14 cellular contexts compared by ENCODE assay signal in the genomic region with DNA sequence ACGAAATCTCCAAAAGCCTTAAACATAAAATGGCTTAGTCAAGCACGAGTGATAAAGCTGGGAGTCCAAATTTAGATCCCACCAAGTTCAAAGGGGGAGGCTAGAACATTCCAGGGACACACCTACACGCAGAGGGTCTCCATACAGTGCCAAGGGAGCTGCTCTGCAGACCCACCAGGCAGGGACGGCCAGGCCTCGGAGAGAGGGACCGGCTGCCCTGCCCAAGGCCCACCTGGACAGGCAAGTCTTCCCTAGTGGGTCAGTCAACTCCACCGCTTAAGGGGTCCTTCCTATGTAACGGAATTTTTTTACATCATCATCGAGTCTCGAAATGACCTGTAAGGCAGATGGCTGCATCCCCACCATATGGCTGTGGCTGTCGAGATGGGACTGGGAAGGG. TPM values are rescaled to one million over a fixed set of nuclear protein-coding genes. Genes with fewer than 3 reads are reported as not detected.
A peak's percentile ranks its signal among the peaks of the same experiment; 100 is the strongest.
DNase-seq lines count a peak whose midpoint lies in the region; ATAC-seq and TF ChIP-seq lines count a peak whose summit lies in the region.
"Had no signal": no experiment of that assay in that cellular context is flagged by ENCODE, and none has a peak within 500 bp of the region (broad histone marks: within the 10 kb centered on the region; RNA-seq: fewer than 3 reads in every experiment).

No MANE protein-coding gene starts in this region.

- H3K4me3 ChIP-seq in MM.1S (ENCODE audit: low read length), result no peak overlapping the region
- H3K4me3 ChIP-seq in endodermal cell (ENCODE audit: low read length), result no peak overlapping the region
- H3K4me3 ChIP-seq: uterus had no signal

- H3K36me3 ChIP-seq in MM.1S (replicated peaks; ENCODE audit: insufficient read depth, low read length) (no peaks in the 10 kb centered on the region), endodermal cell (ENCODE audit: control insufficient read depth, insufficient read depth, low read length) (peaks cover 9% of the 10 kb centered on the region)
- H3K36me3 ChIP-seq: uterus had no signal

- H3K9me2 ChIP-seq in MM.1S (replicated peaks; ENCODE audit: insufficient read depth, low read length), result no peaks in the 10 kb centered on the region

- H4K20me1 ChIP-seq in MM.1S (ENCODE audit: insufficient read depth, low read length), result no peaks in the 10 kb centered on the region

- H3F3A ChIP-seq in MM.1S (ENCODE audit: insufficient read depth, low read length), result peaks cover 13% of the 10 kb centered on the region

- no peak overlapping the region for H2AFZ ChIP-seq in MM.1S (ENCODE audit: low read length)

- peak overlapping the region; percentile 36 to 38 for H3K27ac Mint-ChIP-seq in activated naive CD4-positive, alpha-beta T cell treated with anti-CD3 and anti-CD28 coated beads, Interleukin-2, amount 50 U/mL, for 72 hours
- H3K27ac Mint-ChIP-seq in endodermal cell, result no peak overlapping the region
- H3K27ac Mint-ChIP-seq in stimulated activated naive CD8-positive, alpha-beta T cell treated with anti-CD3 and anti-CD28 coated beads, Interleukin-15, amount 100 ng/mL, for 72 hours, result no peak overlapping the region

- WGBS in endodermal cell (ENCODE audit: insufficient coverage in 1 of 2, insufficient read length in 1 of 2), 2 experiments, result 95 to 96% methylated on average over 9 to 11 of the region's 11 CpGs

- H3K9me3 Mint-ChIP-seq in activated naive CD4-positive, alpha-beta T cell treated with anti-CD3 and anti-CD28 coated beads, Interleukin-2, amount 50 U/mL, for 72 hours, result no peaks in the 10 kb centered on the region
- no peaks in the 10 kb centered on the region for H3K9me3 Mint-ChIP-seq in endodermal cell
- H3K9me3 Mint-ChIP-seq in stimulated activated naive CD8-positive, alpha-beta T cell treated with anti-CD3 and anti-CD28 coated beads, Interleukin-15, amount 100 ng/mL, for 72 hours, result no peaks in the 10 kb centered on the region
- H3K9me3 Mint-ChIP-seq: activated T-cell treated with anti-CD3 and anti-CD28 coated beads, Interleukin-2, amount 50 U/mL, for 24 hours had no signal

- intact Hi-C loops in posterior vena cava (cut with DNase I), result no loop called here

- no peak for TF ChIP-seq CTCF in MM.1S (IDR thresholded peaks at IDR 0.05; ENCODE audit: low read length)
- no peak for TF ChIP-seq CTCF in endodermal cell (conservative IDR thresholded peaks at IDR 0.05)

- no peak for ATAC-seq in activated naive CD4-positive, alpha-beta T cell treated with anti-CD3 and anti-CD28 coated beads, Interleukin-2, amount 50 U/mL, for 72 hours
- ATAC-seq in stimulated activated naive CD8-positive, alpha-beta T cell treated with anti-CD3 and anti-CD28 coated beads, Interleukin-15, amount 100 ng/mL, for 72 hours, result no peak
- ATAC-seq in HG03378 (IDR thresholded peaks at IDR 0.05; ENCODE audit: unreplicated experiment), result no peak

- H3K27me3 Mint-ChIP-seq in endodermal cell (ENCODE audit: insufficient read depth), result no peaks in the 10 kb centered on the region
- peaks cover 80% of the 10 kb centered on the region for H3K27me3 Mint-ChIP-seq in stimulated activated naive CD8-positive, alpha-beta T cell treated with anti-CD3 and anti-CD28 coated beads, Interleukin-15, amount 100 ng/mL, for 72 hours

- H3K9ac ChIP-seq in MM.1S (ENCODE audit: low read length) (0 out of 2 replicates have a peak overlapping the region, but pooled peaks have one; percentile 29), endodermal cell (ENCODE audit: extremely low read depth, low read length, poor library complexity, severe bottlenecking) (no peak overlapping the region)

- H3K79me2 ChIP-seq in MM.1S (ENCODE audit: low read length), result no peaks in the 10 kb centered on the region

- H3K36me3 Mint-ChIP-seq in activated naive CD4-positive, alpha-beta T cell treated with anti-CD3 and anti-CD28 coated beads, Interleukin-2, amount 50 U/mL, for 72 hours, result peaks cover 0 to 7% of the 10 kb centered on the region in 2 donors
- peaks cover 49% of the 10 kb centered on the region for H3K36me3 Mint-ChIP-seq in endodermal cell (ENCODE audit: low read depth)

- H3K4me3 Mint-ChIP-seq in endodermal cell, result no peak overlapping the region
- H3K4me3 Mint-ChIP-seq in stimulated activated naive CD8-positive, alpha-beta T cell treated with anti-CD3 and anti-CD28 coated beads, Interleukin-15, amount 100 ng/mL, for 72 hours, result peak overlapping the region; percentile 2 to 70

- H3K9me3 ChIP-seq in MM.1S (replicated peaks; ENCODE audit: insufficient read depth, low read length), result no peaks in the 10 kb centered on the region
- no peaks in the 10 kb centered on the region for H3K9me3 ChIP-seq in endodermal cell (ENCODE audit: control insufficient read depth, low read length)
- H3K9me3 ChIP-seq: uterus had no signal

- H3K4me2 ChIP-seq in MM.1S (ENCODE audit: low read depth, low read length), result peak overlapping the region; percentile 46; the same call in 1 of the 2 replicates

- H3K4me1 Mint-ChIP-seq in endodermal cell, result no peaks in the 10 kb centered on the region
- peaks cover 89% of the 10 kb centered on the region for H3K4me1 Mint-ChIP-seq in stimulated activated naive CD8-positive, alpha-beta T cell treated with anti-CD3 and anti-CD28 coated beads, Interleukin-15, amount 100 ng/mL, for 72 hours

- H3K4me1 ChIP-seq in MM.1S (ENCODE audit: low read length) (peaks cover 27% of the 10 kb centered on the region), endodermal cell (ENCODE audit: control insufficient read depth, insufficient read depth, low read length) (no peaks in the 10 kb centered on the region)

- no peak for DNase-seq in activated naive CD4-positive, alpha-beta T cell treated with anti-CD3 and anti-CD28 coated beads, Interleukin-2, amount 50 U/mL, for 72 hours (ENCODE audit: low spot score in 2 of 2)
- no peak for DNase-seq in activated naive CD4-positive, alpha-beta T cell (lab: John Stamatoyannopoulos, UW)
- no peak for DNase-seq in MM.1S
- peak; percentile 35 for DNase-seq in endodermal cell
- no peak for DNase-seq in stimulated activated naive CD8-positive, alpha-beta T cell treated with anti-CD3 and anti-CD28 coated beads, Interleukin-15, amount 100 ng/mL, for 72 hours
- DNase-seq in glomerular visceral epithelial cell (ENCODE audit: extremely low spot score), result no peak
- no peak for DNase-seq in posterior vena cava (ENCODE audit: low spot score)
- DNase-seq: midbrain, NCI-H1105, NCI-H2171, small intestine had no signal

- H3K27ac ChIP-seq in MM.1S (ENCODE audit: low read length) (peak overlapping the region; percentile 79; the same call in 1 of the 2 replicates), endodermal cell (ENCODE audit: low read depth, low read length) (no peak overlapping the region)

- no peaks in the 10 kb centered on the region for H3K27me3 ChIP-seq in MM.1S (replicated peaks; ENCODE audit: insufficient read depth, low read length)
- H3K27me3 ChIP-seq in endodermal cell (ENCODE audit: control insufficient read depth, insufficient read depth, low read length, poor library complexity, severe bottlenecking), result no peaks in the 10 kb centered on the region
- H3K27me3 ChIP-seq: uterus had no signal

RNA-seq across cellular contexts. Expression of gene AMZ1, which starts 28.5 kb away (rescaled TPM):
- total RNA-seq in activated naive CD4-positive, alpha-beta T cell treated with anti-CD3 and anti-CD28 coated beads, Interleukin-2, amount 50 U/mL, for 72 hours, result under 1 TPM; 0.06 to 0.14 TPM
- total RNA-seq in endodermal cell (1 to 10 TPM in 1 of 2 donors, under 1 TPM in 1; 0.66 to 1.6 TPM), posterior vena cava (1 to 10 TPM in 1 of 2 donors, under 1 TPM in 1; 0.32 to 1.1 TPM)
- 0.07 TPM for polyA plus RNA-seq in endodermal cell (2013, experiment 1 of 2)
- polyA plus RNA-seq in endodermal cell (2013, experiment 2 of 2), result not detected

Comparison
In these comparisons a context has a peak if more than half of its experiments do, and no peak if none do; other contexts are left out.
1. H3K27ac Mint-ChIP-seq: peak in activated naive CD4-positive, alpha-beta T cell treated with anti-CD3 and anti-CD28 coated beads, Interleukin-2, amount 50 U/mL, for 72 hours (2 of 2); none in endodermal cell (single experiment) and stimulated activated naive CD8-positive, alpha-beta T cell treated with anti-CD3 and anti-CD28 coated beads, Interleukin-15, amount 100 ng/mL, for 72 hours (0 of 2).